ENCODE assay signal across 27 cellular contexts in the genomic region with DNA sequence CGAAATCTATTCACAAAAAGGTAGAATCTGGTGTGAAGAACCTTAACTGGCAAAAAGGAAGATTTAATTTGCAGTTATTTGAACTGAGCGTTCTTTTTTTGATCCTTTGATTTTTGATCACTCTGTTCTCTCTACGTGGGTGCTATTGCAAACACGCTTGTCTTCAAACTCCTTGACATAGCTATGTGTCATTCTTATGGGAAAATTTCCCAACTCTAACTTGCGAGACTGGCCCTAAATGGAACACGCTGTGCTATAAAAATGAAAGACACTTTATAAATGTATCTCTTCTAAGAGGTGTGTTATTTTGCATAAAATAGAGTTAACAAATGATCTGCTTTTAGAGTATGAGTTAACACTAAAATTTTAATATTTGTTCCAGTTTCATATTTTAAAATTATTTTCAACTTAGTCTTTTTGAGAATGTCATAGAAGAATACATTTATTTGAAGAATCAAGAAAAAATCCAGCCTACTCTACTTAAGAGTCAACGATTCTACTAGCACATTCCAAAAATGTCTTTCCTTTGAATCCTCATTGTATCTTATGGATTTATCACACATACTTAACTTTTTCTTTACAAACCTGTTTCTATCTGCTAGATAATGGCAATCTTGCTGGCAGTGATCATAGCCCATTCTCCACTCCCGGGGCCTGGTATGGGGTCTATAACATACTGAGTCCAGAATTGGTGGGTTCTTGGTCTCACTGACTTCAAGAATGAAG.
DNase-seq lines count a peak whose midpoint lies in the region; ATAC-seq, FAIRE-seq and TF ChIP-seq lines count a peak whose summit lies in the region.
"Had no signal": no experiment of that assay in that cellular context is flagged by ENCODE, and none has a peak within 500 bp of the region (broad histone marks: within the 10 kb centered on the region; RNA-seq: fewer than 3 reads in every experiment).

No MANE protein-coding gene starts in this region.

- H2BK120ac ChIP-seq in mesendoderm (ENCODE audit: low read depth, low read length) = no peak overlapping the region

- no peak overlapping the region for H3K18ac ChIP-seq in mesendoderm (ENCODE audit: low read length)

- no peak overlapping the region for H2AK5ac ChIP-seq in mesendoderm (ENCODE audit: low read length)

- H4K5ac ChIP-seq in mesendoderm (ENCODE audit: low read length) = no peak overlapping the region

- no peaks in the 10 kb centered on the region for H3K9me3 ChIP-seq in breast epithelium
- no peaks in the 10 kb centered on the region for H3K9me3 ChIP-seq in pancreas
- H3K9me3 ChIP-seq in PC-9 (ENCODE audit: insufficient read depth, low read depth) = peaks cover 41% of the 10 kb centered on the region
- H3K9me3 ChIP-seq: esophagus squamous epithelium, gastrocnemius medialis, left ventricle myocardium inferior, Peyer's patch, upper lobe of left lung had no signal

- no peak overlapping the region for H3K23ac ChIP-seq in mesendoderm (ENCODE audit: low read length)

- intact Hi-C loops in MCF 10A (cut with micrococcal nuclease) = no loop called here
- intact Hi-C loops in breast epithelium (cut with DNase I; ENCODE audit: low total_unique reads) = no loop called here
- intact Hi-C loops in pancreas (cut with DNase I) = no loop called here
- intact Hi-C loops in PC-9 (cut with micrococcal nuclease; ENCODE audit: unreplicated experiment) = no loop called here

- H3K27me3 ChIP-seq in breast epithelium = no peaks in the 10 kb centered on the region
- no peaks in the 10 kb centered on the region for H3K27me3 ChIP-seq in mesendoderm (ENCODE audit: insufficient read depth, low read length, poor library complexity)
- no peaks in the 10 kb centered on the region for H3K27me3 ChIP-seq in pancreas
- H3K27me3 ChIP-seq in PC-9 (ENCODE audit: insufficient read depth, low read depth) = no peaks in the 10 kb centered on the region
- H3K27me3 ChIP-seq: esophagus squamous epithelium, gastrocnemius medialis, Peyer's patch, upper lobe of left lung had no signal

- peaks cover 20% of the 10 kb centered on the region for H3F3A ChIP-seq in PC-9 (ENCODE audit: insufficient read depth, low read depth)

- POLR2A ChIA-PET in MCF 10A (lab: Yijun Ruan, JAX) (interaction anchor here (0.5 to 2.1 kb wide), 10 partner anchors 9 to 526 kb away, joined by 3 to 14 read pairs (median 4); no protein-coding TSS in a partner anchor), PC-9 (lab: Charles Lee; ENCODE audit: unreplicated experiment) (interaction anchor here (0.7 kb wide), 1 partner anchor 784 kb away, joined by 5 read pairs; no protein-coding TSS in a partner anchor)

- 100% methylated on average over 1 of the region's 8 CpGs for WGBS in mesendoderm (ENCODE audit: extremely low coverage, insufficient coverage, low lambda C conversion rate)
- 81 to 86% methylated on average over 8 of the region's 8 CpGs for WGBS in pancreas, 2 donors

- no peaks in the 10 kb centered on the region for H3K79me1 ChIP-seq in mesendoderm (ENCODE audit: low read length)

- BruUV-seq in MCF 10A (replicated peaks; lab: Mats Ljungman, UMichigan) = TSS peak; percentile 72
- BruUV-seq in PC-9 (replicated peaks; lab: Mats Ljungman, UMichigan) = no TSS peak

- no peak overlapping the region for H2BK5ac ChIP-seq in mesendoderm (ENCODE audit: low read length)

- no peak overlapping the region for H3K56ac ChIP-seq in mesendoderm (ENCODE audit: low read length)

- no peak overlapping the region for H3K4ac ChIP-seq in mesendoderm (ENCODE audit: low read depth, low read length)

- H3K27ac ChIP-seq in breast epithelium (no peak overlapping the region), mesendoderm (ENCODE audit: low read depth, low read length) (no peak overlapping the region), pancreas (no peak overlapping the region), PC-9 (no peak overlapping the region)
- H3K27ac ChIP-seq: 22Rv1, esophagus squamous epithelium, gastrocnemius medialis, left ventricle myocardium inferior, Peyer's patch had no signal

- DNase-seq in MCF 10A (ENCODE audit: unreplicated experiment) (peak; percentile 82), breast epithelium (ENCODE audit: low spot score in 2 of 2) (no peak), epithelial cell of esophagus (ENCODE audit: low read depth) (peak; percentile 62), mesendoderm (peak; percentile 65), pancreas (no peak), cortex of kidney (lab: John Stamatoyannopoulos, UW) (no peak), PC-9 (no peak)
- DNase-seq in activated CD4-positive, CD25-positive, alpha-beta regulatory T cell treated with anti-CD3 and anti-CD28 coated beads, Interleukin-2, amount 50 U/mL, for 72 hours = no peak
- DNase-seq: activated naive CD4-positive, alpha-beta T cell treated with anti-CD3 and anti-CD28 coated beads for 36 hours; activated T-cell treated with anti-CD3 and anti-CD28 coated beads, Interleukin-2, amount 50 U/mL, for 72 hours; amniotic stem cell; DMS53; esophagus squamous epithelium; gastrocnemius medialis; GDM1; H7; hippocampal formation; left ventricle myocardium inferior; MM.1S; NCI-H2029; NCI-H526 treated with DMSO at 0.1 percent for 48 hours; nephron progenitor cell; Peyer's patch; upper lobe of left lung had no signal

- H3K9me3 Mint-ChIP-seq in MCF 10A (ENCODE audit: unreplicated experiment) = peaks cover 5% of the 10 kb centered on the region
- H3K9me3 Mint-ChIP-seq: activated naive CD4-positive, alpha-beta T cell treated with anti-CD3 and anti-CD28 coated beads for 36 hours; activated T-cell treated with anti-CD3 and anti-CD28 coated beads, Interleukin-2, amount 50 U/mL, for 72 hours had no signal

- H4K8ac ChIP-seq in mesendoderm (ENCODE audit: low read depth, low read length) = no peak overlapping the region

- ATAC-seq in pancreas = no peak
- ATAC-seq: activated T-cell treated with anti-CD3 and anti-CD28 coated beads, Interleukin-2, amount 50 U/mL, for 72 hours; gastrocnemius medialis; WTC11 had no signal

- H3K36me3 Mint-ChIP-seq in MCF 10A (ENCODE audit: insufficient read depth, unreplicated experiment) = peaks cover 16% of the 10 kb centered on the region

- H3K4me1 Mint-ChIP-seq in MCF 10A (ENCODE audit: insufficient read depth, unreplicated experiment) = peaks cover 47% of the 10 kb centered on the region

- H3K36me3 ChIP-seq in breast epithelium (no peaks in the 10 kb centered on the region), mesendoderm (ENCODE audit: control insufficient read depth, insufficient read depth, low read length) (no peaks in the 10 kb centered on the region), pancreas (no peaks in the 10 kb centered on the region), PC-9 (ENCODE audit: low read depth) (peaks cover 6% of the 10 kb centered on the region; the same call in 1 of the 2 replicates)
- H3K36me3 ChIP-seq: esophagus squamous epithelium, gastrocnemius medialis, left ventricle myocardium inferior, Peyer's patch, upper lobe of left lung had no signal

- H3K4me3 ChIP-seq in breast epithelium = no peak overlapping the region
- H3K4me3 ChIP-seq in epithelial cell of esophagus (ENCODE audit: low read length) = no peak overlapping the region
- no peak overlapping the region for H3K4me3 ChIP-seq in mesendoderm (ENCODE audit: low read length)
- no peak overlapping the region for H3K4me3 ChIP-seq in pancreas
- H3K4me3 ChIP-seq in PC-9 = no peak overlapping the region
- H3K4me3 ChIP-seq: esophagus squamous epithelium, gastrocnemius medialis, left ventricle myocardium inferior, Peyer's patch, upper lobe of left lung had no signal

- TF ChIP-seq CTCF in MCF 10A (IDR thresholded peaks at IDR 0.05; ENCODE audit: unreplicated experiment) (no peak), breast epithelium (IDR thresholded peaks at IDR 0.05) (no peak), epithelial cell of esophagus (IDR thresholded peaks at IDR 0.05; ENCODE audit: insufficient read depth, low read depth, low read length, missing control alignments) (no peak), pancreas (IDR thresholded peaks at IDR 0.05) (no peak), PC-9 (conservative IDR thresholded peaks at IDR 0.05) (no peak)

- H3K27ac Mint-ChIP-seq in MCF 10A (ENCODE audit: low read depth, unreplicated experiment) = peak overlapping the region; percentile 90
- H3K27ac Mint-ChIP-seq: activated naive CD4-positive, alpha-beta T cell treated with anti-CD3 and anti-CD28 coated beads for 36 hours; activated T-cell treated with anti-CD3 and anti-CD28 coated beads, Interleukin-2, amount 50 U/mL, for 72 hours; B cell; nephron progenitor cell; WTC11 had no signal

- H3K27me3 Mint-ChIP-seq in MCF 10A (ENCODE audit: insufficient read depth, unreplicated experiment) = no peaks in the 10 kb centered on the region
- H3K27me3 Mint-ChIP-seq: B cell had no signal

- H3K4me1 ChIP-seq in breast epithelium = no peaks in the 10 kb centered on the region
- H3K4me1 ChIP-seq in mesendoderm (ENCODE audit: control insufficient read depth, low read depth, low read length) = no peaks in the 10 kb centered on the region
- H3K4me1 ChIP-seq in pancreas = peaks cover 0 to 7% (median 5%) of the 10 kb centered on the region in 3 donors
- H3K4me1 ChIP-seq in PC-9 (replicated peaks; ENCODE audit: insufficient read depth) = peaks cover 28% of the 10 kb centered on the region
- H3K4me1 ChIP-seq: Peyer's patch had no signal

- FAIRE-seq in pancreas (lab: Jason Lieb, UNC) = no peak

- no peaks in the 10 kb centered on the region for H3K9me2 ChIP-seq in PC-9 (ENCODE audit: insufficient read depth)

- TF ChIP-seq POLR2A in breast epithelium (IDR thresholded peaks at IDR 0.05) = no peak

- H3K79me2 ChIP-seq in mesendoderm (ENCODE audit: control insufficient read depth, insufficient read depth, low read length) (no peaks in the 10 kb centered on the region), PC-9 (ENCODE audit: low read depth) (no peaks in the 10 kb centered on the region)

- H2AFZ ChIP-seq in PC-9 = no peak overlapping the region

- no peak overlapping the region for H3K9ac ChIP-seq in mesendoderm (ENCODE audit: low read length)

- H3K4me3 Mint-ChIP-seq in MCF 10A (ENCODE audit: unreplicated experiment) = peak overlapping the region; percentile 29
- H3K4me3 Mint-ChIP-seq: activated naive CD4-positive, alpha-beta T cell treated with anti-CD3 and anti-CD28 coated beads for 36 hours; activated T-cell treated with anti-CD3 and anti-CD28 coated beads, Interleukin-2, amount 50 U/mL, for 72 hours; B cell; nephron progenitor cell; WTC11 had no signal

- H3K4me2 ChIP-seq in mesendoderm (ENCODE audit: low read length) (no peak overlapping the region), PC-9 (no peak overlapping the region)

- CTCF ChIA-PET in MCF 10A (lab: Yijun Ruan, JAX) (interaction anchor here (0.6 to 1.1 kb wide), 6 partner anchors 24 to 613 kb away, joined by 3 to 6 read pairs (median 3); no protein-coding TSS in a partner anchor), PC-9 (lab: Charles Lee) (no interaction called here)

- H2BK15ac ChIP-seq in mesendoderm (replicated peaks; ENCODE audit: low read depth) = no peak overlapping the region

- no peaks in the 10 kb centered on the region for H4K20me1 ChIP-seq in PC-9 (ENCODE audit: insufficient read depth)

Comparison
In these comparisons a context has a peak if more than half of its experiments do, and no peak if none do; other contexts are left out.
1. DNase-seq: peak in MCF 10A (single experiment), epithelial cell of esophagus (single experiment) and mesendoderm (single experiment); none in breast epithelium (0 of 2), pancreas (0 of 6), cortex of kidney (single experiment), activated CD4-positive, CD25-positive, alpha-beta regulatory T cell treated with anti-CD3 and anti-CD28 coated beads, Interleukin-2, amount 50 U/mL, for 72 hours (single experiment) and PC-9 (0 of 2).